ENCODE assay signal across 19 cellular contexts in the genomic region with DNA sequence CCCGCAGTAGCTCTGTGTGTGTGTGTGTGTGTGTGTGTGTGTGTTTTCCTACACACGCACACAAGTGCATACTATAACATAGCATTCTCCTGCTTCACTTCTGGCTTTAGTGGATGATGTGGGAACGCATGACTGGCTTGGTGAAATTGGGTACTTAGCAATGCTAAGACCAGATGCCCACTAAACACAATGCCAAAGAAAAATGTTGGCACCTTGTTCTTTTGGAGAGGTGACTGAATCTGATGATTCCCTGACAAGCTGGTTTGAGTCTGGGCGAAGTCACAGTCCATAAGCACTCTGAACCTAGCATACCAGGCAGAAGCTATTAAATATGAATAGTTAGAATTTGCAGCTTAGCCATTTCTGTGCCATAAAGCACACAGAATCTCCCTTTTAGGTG.
"Had no signal": no experiment of that assay in that cellular context is flagged by ENCODE, and none has a peak within 500 bp of the region (broad histone marks: within the 10 kb centered on the region; RNA-seq: fewer than 3 reads in every experiment).

No MANE protein-coding gene starts in this region.

- H3K4me2 ChIP-seq: SK-N-SH had no signal

- H3K9me3 ChIP-seq: SK-N-SH had no signal

- DNase-seq: IMR-90, Karpas-422, KG1, MM.1S, NCI-H1092 treated with DMSO at 0.1 percent for 48 hours, NCI-H1436, NCI-H187, NCI-H2029, NCI-H2081 treated with DMSO at 0.1 percent for 48 hours, NCI-H2171, NCI-H226, NCI-H524 treated with DMSO at 0.1 percent for 48 hours, NCI-H69, NCI-H82, PC-3, SHP77, SK-N-SH, T-helper 1 cell had no signal

- H3K27ac ChIP-seq: RWPE1 had no signal

- H3K9ac ChIP-seq: SK-N-SH had no signal
